Comparison of ENCODE assay signal across 14 cellular contexts in genomic region chr7:19143930-19144574, GRCh38. TPM values are rescaled to one million over a fixed set of nuclear protein-coding genes. Genes with fewer than 3 reads are reported as not detected.
DNase-seq lines count a peak whose midpoint lies in the region; ATAC-seq and TF ChIP-seq lines count a peak whose summit lies in the region.
"Had no signal": no experiment of that assay in that cellular context is flagged by ENCODE, and none has a peak within 500 bp of the region (broad histone marks: within the 10 kb centered on the region; RNA-seq: fewer than 3 reads in every experiment).

No MANE protein-coding gene starts in this region.

- CTCF ChIA-PET in activated naive CD4-positive, alpha-beta T cell treated with anti-CD3 and anti-CD28 coated beads for 36 hours (lab: Charles Lee): no interaction called here

- H3K4me3 ChIP-seq in ascending aorta: peak overlapping the region; percentile 29 to 61
- H3K4me3 ChIP-seq in iPS-15b (ENCODE audit: low read depth, low read length): peak overlapping the region; percentile 55

- no peaks in the 10 kb centered on the region for H3K27me3 ChIP-seq in ascending aorta
- H3K27me3 ChIP-seq in iPS-15b (ENCODE audit: control insufficient read depth, insufficient read depth, low read length): peaks cover 84% of the 10 kb centered on the region

- no peak overlapping the region for H3K27ac Mint-ChIP-seq in activated naive CD4-positive, alpha-beta T cell treated with anti-CD3 and anti-CD28 coated beads for 36 hours

- no peak overlapping the region for H3K27ac ChIP-seq in ascending aorta

- no peaks in the 10 kb centered on the region for H3K4me1 Mint-ChIP-seq in activated naive CD4-positive, alpha-beta T cell treated with anti-CD3 and anti-CD28 coated beads for 36 hours (ENCODE audit: low read depth)
- H3K4me1 Mint-ChIP-seq: central memory CD8-positive, alpha-beta T cell; naive thymus-derived CD4-positive, alpha-beta T cell had no signal

- no peak for DNase-seq in ascending aorta (ENCODE audit: low spot score in 2 of 2)
- peak; percentile 75 for DNase-seq in retina
- DNase-seq in activated naive CD4-positive, alpha-beta T cell treated with anti-CD3 and anti-CD28 coated beads for 36 hours: no peak
- DNase-seq in SHP77 treated with DMSO at 0.1 percent for 48 hours (lab: John Stamatoyannopoulos, UW): no peak
- no peak for DNase-seq in HK-2 (ENCODE audit: unreplicated experiment)
- DNase-seq: activated CD4-positive, alpha-beta T cell treated with anti-CD3 and anti-CD28 coated beads, Interleukin-2, amount 50 U/mL, for 1 hour; activated effector memory CD4-positive, alpha-beta T cell treated with Interleukin-2 at 50 U/mL for 16 hours; C1 segment of cervical spinal cord; kidney glomerular epithelial cell; naive thymus-derived CD4-positive, alpha-beta T cell had no signal

- H3K9ac ChIP-seq in ES-I3 (ENCODE audit: low read depth, low read length) (peak overlapping the region; percentile 40; the same call in 1 of the 2 replicates), iPS-15b (ENCODE audit: low read depth, low read length) (no peak overlapping the region)

- no peak overlapping the region for H3K4me3 Mint-ChIP-seq in activated naive CD4-positive, alpha-beta T cell treated with anti-CD3 and anti-CD28 coated beads for 36 hours
- H3K4me3 Mint-ChIP-seq: central memory CD8-positive, alpha-beta T cell had no signal

- ATAC-seq in GM21737 (IDR thresholded peaks at IDR 0.05; ENCODE audit: unreplicated experiment): no peak
- ATAC-seq: naive thymus-derived CD4-positive, alpha-beta T cell had no signal

- peaks cover 35% of the 10 kb centered on the region for H3K27me3 Mint-ChIP-seq in activated naive CD4-positive, alpha-beta T cell treated with anti-CD3 and anti-CD28 coated beads for 36 hours (ENCODE audit: low read depth)

- no peaks in the 10 kb centered on the region for H3K36me3 ChIP-seq in ES-I3 (ENCODE audit: insufficient read depth, low read length)
- H3K36me3 ChIP-seq in ascending aorta: no peaks in the 10 kb centered on the region
- no peaks in the 10 kb centered on the region for H3K36me3 ChIP-seq in iPS-15b (ENCODE audit: control insufficient read depth, insufficient read depth, low read length)

- peaks cover 5% of the 10 kb centered on the region for H3K4me1 ChIP-seq in ES-I3 (ENCODE audit: insufficient read depth, low read length)
- H3K4me1 ChIP-seq in ascending aorta: peaks cover 3 to 6% of the 10 kb centered on the region in 2 donors
- H3K4me1 ChIP-seq in iPS-15b (ENCODE audit: control insufficient read depth, insufficient read depth, low read length): peaks cover 11% of the 10 kb centered on the region

- TF ChIP-seq CTCF in ascending aorta (IDR thresholded peaks at IDR 0.05): no peak

- H3K9me3 ChIP-seq in ES-I3 (ENCODE audit: control insufficient read depth, insufficient read depth, low read length) (no peaks in the 10 kb centered on the region), ascending aorta (no peaks in the 10 kb centered on the region), iPS-15b (ENCODE audit: control insufficient read depth, insufficient read depth, low read length) (no peaks in the 10 kb centered on the region)

- no peaks in the 10 kb centered on the region for H3K9me3 Mint-ChIP-seq in activated naive CD4-positive, alpha-beta T cell treated with anti-CD3 and anti-CD28 coated beads for 36 hours

- intact Hi-C loops in ascending aorta (cut with DNase I): no loop called here
- intact Hi-C loops in activated naive CD4-positive, alpha-beta T cell treated with anti-CD3 and anti-CD28 coated beads for 36 hours (cut with micrococcal nuclease): no loop called here

- no peaks in the 10 kb centered on the region for H3K36me3 Mint-ChIP-seq in activated naive CD4-positive, alpha-beta T cell treated with anti-CD3 and anti-CD28 coated beads for 36 hours (ENCODE audit: low read depth)

RNA-seq across cellular contexts. Expression of gene FERD3L, which starts 1.2 kb away (rescaled TPM):
- total RNA-seq in ascending aorta: not detected
- total RNA-seq in activated naive CD4-positive, alpha-beta T cell treated with anti-CD3 and anti-CD28 coated beads for 36 hours: not detected
- total RNA-seq: naive thymus-derived CD4-positive, alpha-beta T cell had no signal

RNA-seq across cellular contexts. Expression of gene TWIST1, which starts 26.6 kb away (rescaled TPM):
- 2.0 TPM for total RNA-seq in ascending aorta
- not detected for total RNA-seq in activated naive CD4-positive, alpha-beta T cell treated with anti-CD3 and anti-CD28 coated beads for 36 hours
